Comparison of ENCODE assay signal across 1 cellular context in genomic region chr20:4083103-4083864, GRCh38.
TF ChIP-seq lines count a peak whose summit lies in the region.

No MANE protein-coding gene starts in this region.

TF ChIP-seq in WTC11, 78 proteins besides CTCF, POLR2A, EP300 and RAD21 (continued from another document):
- TF ChIP-seq ATF2 (CRISPR knock-in tag; IDR thresholded peaks at IDR 0.05; ENCODE audit: borderline replicate concordance, low read depth) (no peak), TEAD1 (CRISPR knock-in tag; IDR thresholded peaks at IDR 0.05) (no peak), MXD4 (CRISPR knock-in tag; IDR thresholded peaks at IDR 0.05; ENCODE audit: borderline replicate concordance) (no peak), GRHL2 (CRISPR knock-in tag; IDR thresholded peaks at IDR 0.05; ENCODE audit: insufficient replicate concordance, severe bottlenecking) (no peak)
